14 cellular contexts compared by ENCODE assay signal in the genomic region with DNA sequence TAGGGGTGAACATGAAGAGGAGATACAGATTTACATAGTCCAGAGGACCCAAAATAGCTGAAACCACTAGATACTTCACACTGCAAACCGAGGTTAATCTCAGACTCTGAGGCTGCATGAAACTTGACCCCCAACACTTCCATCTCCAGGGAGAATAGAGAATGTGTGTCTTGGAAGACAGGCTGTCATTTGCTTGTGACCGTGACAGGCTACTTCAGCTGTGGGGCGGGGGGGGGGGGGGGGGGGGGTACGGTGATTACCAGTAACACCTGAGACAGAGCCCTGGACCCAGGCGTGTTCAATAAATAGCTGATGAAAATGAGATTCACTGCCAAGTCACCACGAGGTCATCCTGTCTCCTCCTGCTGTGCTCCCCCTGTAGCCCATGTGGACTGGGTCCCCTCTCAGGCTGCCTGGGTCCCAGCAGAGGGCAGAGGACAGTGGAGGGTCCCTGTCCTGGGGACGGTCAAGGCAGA. TPM values are rescaled to one million over a fixed set of nuclear protein-coding genes. Genes with fewer than 3 reads are reported as not detected.
A peak's percentile ranks its signal among the peaks of the same experiment; 100 is the strongest.
DNase-seq lines count a peak whose midpoint lies in the region; ATAC-seq and TF ChIP-seq lines count a peak whose summit lies in the region.
"Had no signal": no experiment of that assay in that cellular context is flagged by ENCODE, and none has a peak within 500 bp of the region (broad histone marks: within the 10 kb centered on the region; RNA-seq: fewer than 3 reads in every experiment).

No MANE protein-coding gene starts in this region.

- peaks cover 18% of the 10 kb centered on the region for H3K4me1 ChIP-seq in PC-3 (ENCODE audit: insufficient read depth, low read length)

- no peaks in the 10 kb centered on the region for H3K36me3 ChIP-seq in PC-3 (ENCODE audit: low read depth, low read length)

- H3F3A ChIP-seq in PC-3 (ENCODE audit: low read length, unreplicated experiment) = peaks cover 4% of the 10 kb centered on the region

- H3K4me3 Mint-ChIP-seq in activated CD4-positive, alpha-beta T cell treated with anti-CD3 and anti-CD28 coated beads, Interleukin-2, amount 10 ng/mL, durations not matched to agents 7 days and 5 days = no peak overlapping the region
- H3K4me3 Mint-ChIP-seq in activated CD4-positive, alpha-beta T cell treated with anti-CD3 and anti-CD28 coated beads for 36 hours = no peak overlapping the region
- no peak overlapping the region for H3K4me3 Mint-ChIP-seq in MCF 10A (ENCODE audit: unreplicated experiment)
- H3K4me3 Mint-ChIP-seq: nephron progenitor cell had no signal

- H3K27ac Mint-ChIP-seq in activated CD4-positive, alpha-beta T cell treated with anti-CD3 and anti-CD28 coated beads, Interleukin-2, amount 10 ng/mL, durations not matched to agents 7 days and 5 days = no peak overlapping the region
- H3K27ac Mint-ChIP-seq in activated CD4-positive, alpha-beta T cell treated with anti-CD3 and anti-CD28 coated beads for 36 hours = no peak overlapping the region
- no peak overlapping the region for H3K27ac Mint-ChIP-seq in MCF 10A (ENCODE audit: low read depth, unreplicated experiment)
- H3K27ac Mint-ChIP-seq: IgD-negative memory B cell, nephron progenitor cell had no signal

- POLR2A ChIA-PET in activated CD4-positive, alpha-beta T cell treated with anti-CD3 and anti-CD28 coated beads, Interleukin-2, amount 10 ng/mL, durations not matched to agents 7 days and 5 days (lab: Charles Lee) = no interaction called here
- POLR2A ChIA-PET in PC-3 (lab: Charles Lee; ENCODE audit: unreplicated experiment) (interaction anchor here (0.6 kb wide), 1 partner anchor 15 kb away, joined by 3 read pairs; no protein-coding TSS in a partner anchor), MCF 10A (lab: Yijun Ruan, JAX) (interaction anchor here (0.6 to 0.8 kb wide), 4 partner anchors 27 to 700 kb away, joined by 3 to 4 read pairs (median 3); no protein-coding TSS in a partner anchor)
- POLR2A ChIA-PET in activated CD4-positive, alpha-beta T cell treated with anti-CD3 and anti-CD28 coated beads for 36 hours (lab: Charles Lee) = no interaction called here

- no peak overlapping the region for H3K4me2 ChIP-seq in PC-3 (ENCODE audit: low read length)

- no peak overlapping the region for H2AFZ ChIP-seq in PC-3 (ENCODE audit: low read length)

- intact Hi-C loops in PC-3 (cut with micrococcal nuclease) = no loop called here
- intact Hi-C loops in activated CD4-positive, alpha-beta T cell treated with anti-CD3 and anti-CD28 coated beads for 36 hours (cut with DNase I, micrococcal nuclease) = no loop called here
- intact Hi-C loops in MCF 10A (cut with micrococcal nuclease) = no loop called here

- DNase-seq in GM12865 (ENCODE audit: low read depth) (peak; percentile 84), PC-3 (no peak), MCF 10A (ENCODE audit: unreplicated experiment) (no peak)
- no peak for DNase-seq in activated CD4-positive, alpha-beta T cell treated with anti-CD3 and anti-CD28 coated beads, Interleukin-2, amount 10 ng/mL, durations not matched to agents 7 days and 5 days
- DNase-seq in activated CD4-positive, alpha-beta T cell treated with anti-CD3 and anti-CD28 coated beads for 36 hours = no peak
- DNase-seq: activated CD4-positive, alpha-beta T cell treated with anti-CD3 and anti-CD28 coated beads for 1 hour; activated gamma-delta T cell treated with Interleukin-2 at 50 U/mL for 16 hours; DMS153; NCI-H226; nephron progenitor cell had no signal

- H3K79me2 ChIP-seq in PC-3 (ENCODE audit: low read length) = no peaks in the 10 kb centered on the region

- H3K27ac ChIP-seq in PC-3 (ENCODE audit: low read length) = no peak overlapping the region

- CTCF ChIA-PET in activated CD4-positive, alpha-beta T cell treated with anti-CD3 and anti-CD28 coated beads, Interleukin-2, amount 10 ng/mL, durations not matched to agents 7 days and 5 days (lab: Charles Lee) = no interaction called here
- CTCF ChIA-PET in PC-3 (lab: Charles Lee) (no interaction called here), MCF 10A (lab: Yijun Ruan, JAX) (interaction anchor here (0.6 to 0.7 kb wide), 2 partner anchors 69 to 391 kb away, joined by 3 read pairs; no protein-coding TSS in a partner anchor)
- CTCF ChIA-PET in activated CD4-positive, alpha-beta T cell treated with anti-CD3 and anti-CD28 coated beads for 36 hours (lab: Charles Lee) = interaction anchor here (1.1 kb wide), 1 partner anchor 28 kb away, joined by 4 read pairs; no protein-coding TSS in a partner anchor

- no peaks in the 10 kb centered on the region for H3K9me3 ChIP-seq in PC-3 (ENCODE audit: low read length)

- no peaks in the 10 kb centered on the region for H3K9me2 ChIP-seq in PC-3 (replicated peaks; ENCODE audit: low read length)

- peaks cover 7% of the 10 kb centered on the region for H3K9me3 Mint-ChIP-seq in activated CD4-positive, alpha-beta T cell treated with anti-CD3 and anti-CD28 coated beads, Interleukin-2, amount 10 ng/mL, durations not matched to agents 7 days and 5 days
- H3K9me3 Mint-ChIP-seq in activated CD4-positive, alpha-beta T cell treated with anti-CD3 and anti-CD28 coated beads for 36 hours (ENCODE audit: low read depth) = no peaks in the 10 kb centered on the region
- no peaks in the 10 kb centered on the region for H3K9me3 Mint-ChIP-seq in MCF 10A (ENCODE audit: unreplicated experiment)
- H3K9me3 Mint-ChIP-seq: IgD-negative memory B cell, nephron progenitor cell had no signal

- H3K9ac ChIP-seq in PC-3 (ENCODE audit: low read length) = no peak overlapping the region

- H3K4me3 ChIP-seq in GM12865 (ENCODE audit: low read depth, low read length) (no peak overlapping the region), PC-3 (ENCODE audit: low read length) (no peak overlapping the region)

- ATAC-seq in GM19395 (IDR thresholded peaks at IDR 0.05; ENCODE audit: unreplicated experiment) (peak; percentile 62), HG02678 (IDR thresholded peaks at IDR 0.05; ENCODE audit: unreplicated experiment) (peak; percentile 50), HG03460 (IDR thresholded peaks at IDR 0.05; ENCODE audit: unreplicated experiment) (peak; percentile 57), PC-3 (no peak)
- no peak for ATAC-seq in activated CD4-positive, alpha-beta T cell treated with anti-CD3 and anti-CD28 coated beads for 36 hours

- peaks cover 6% of the 10 kb centered on the region for H3K36me3 Mint-ChIP-seq in activated CD4-positive, alpha-beta T cell treated with anti-CD3 and anti-CD28 coated beads, Interleukin-2, amount 10 ng/mL, durations not matched to agents 7 days and 5 days (ENCODE audit: low read depth)
- H3K36me3 Mint-ChIP-seq in activated CD4-positive, alpha-beta T cell treated with anti-CD3 and anti-CD28 coated beads for 36 hours (ENCODE audit: low read depth) = no peaks in the 10 kb centered on the region
- H3K36me3 Mint-ChIP-seq in MCF 10A (ENCODE audit: insufficient read depth, unreplicated experiment) = no peaks in the 10 kb centered on the region
- H3K36me3 Mint-ChIP-seq: IgD-negative memory B cell had no signal

- peaks cover 28% of the 10 kb centered on the region for H3K4me1 Mint-ChIP-seq in activated CD4-positive, alpha-beta T cell treated with anti-CD3 and anti-CD28 coated beads, Interleukin-2, amount 10 ng/mL, durations not matched to agents 7 days and 5 days
- peaks cover 18% of the 10 kb centered on the region for H3K4me1 Mint-ChIP-seq in activated CD4-positive, alpha-beta T cell treated with anti-CD3 and anti-CD28 coated beads for 36 hours
- peaks cover 46% of the 10 kb centered on the region for H3K4me1 Mint-ChIP-seq in MCF 10A (ENCODE audit: insufficient read depth, unreplicated experiment)

- TF ChIP-seq CTCF in GM12865 (IDR thresholded peaks at IDR 0.05; ENCODE audit: insufficient read depth, low read depth, low read length, missing control alignments) (no peak), PC-3 (conservative IDR thresholded peaks at IDR 0.05; ENCODE audit: low read depth, low read length) (no peak), MCF 10A (IDR thresholded peaks at IDR 0.05; ENCODE audit: unreplicated experiment) (no peak)

- peaks cover 54% of the 10 kb centered on the region for H3K27me3 Mint-ChIP-seq in activated CD4-positive, alpha-beta T cell treated with anti-CD3 and anti-CD28 coated beads, Interleukin-2, amount 10 ng/mL, durations not matched to agents 7 days and 5 days
- H3K27me3 Mint-ChIP-seq in activated CD4-positive, alpha-beta T cell treated with anti-CD3 and anti-CD28 coated beads for 36 hours = peaks cover 32% of the 10 kb centered on the region
- H3K27me3 Mint-ChIP-seq in MCF 10A (ENCODE audit: insufficient read depth, unreplicated experiment) = no peaks in the 10 kb centered on the region
- H3K27me3 Mint-ChIP-seq: IgD-negative memory B cell had no signal

- BruUV-seq in PC-3 (replicated peaks; lab: Mats Ljungman, UMichigan) = no TSS peak
- BruUV-seq in MCF 10A (replicated peaks; lab: Mats Ljungman, UMichigan) = no TSS peak

- H3K27me3 ChIP-seq in PC-3 (ENCODE audit: low read length) = no peaks in the 10 kb centered on the region

- H4K20me1 ChIP-seq in PC-3 (ENCODE audit: low read length) = no peaks in the 10 kb centered on the region

RNA-seq across cellular contexts. Expression of a gene that starts 5.7 kb away (rescaled TPM):
- 1 to 10 TPM; 2.9 to 3.5 TPM for total RNA-seq in activated CD4-positive, alpha-beta T cell treated with anti-CD3 and anti-CD28 coated beads, Interleukin-2, amount 10 ng/mL, durations not matched to agents 7 days and 5 days
- total RNA-seq in PC-3 (2014; rRNA removed) (2.6 and 3.1 TPM in 2 replicates), MCF 10A (2022) (36.3 and 43.1 TPM in 2 replicates)
- 1 to 10 TPM; 1.7 to 2.0 TPM for total RNA-seq in activated CD4-positive, alpha-beta T cell treated with anti-CD3 and anti-CD28 coated beads for 36 hours

Comparison
In these comparisons a context has a peak if more than half of its experiments do, and no peak if none do; other contexts are left out.
1. CTCF ChIA-PET loops: an anchor here in activated CD4-positive, alpha-beta T cell treated with anti-CD3 and anti-CD28 coated beads for 36 hours (1.1 kb wide) and MCF 10A (0.6 to 0.7 kb wide); none called in activated CD4-positive, alpha-beta T cell treated with anti-CD3 and anti-CD28 coated beads, Interleukin-2, amount 10 ng/mL, durations not matched to agents 7 days and 5 days and PC-3.
2. ATAC-seq: peak in GM19395 (single experiment), HG02678 (single experiment) and HG03460 (single experiment); none in PC-3 (single experiment) and activated CD4-positive, alpha-beta T cell treated with anti-CD3 and anti-CD28 coated beads for 36 hours (single experiment).
3. POLR2A ChIA-PET loops: an anchor here in PC-3 (0.6 kb wide) and MCF 10A (0.6 to 0.8 kb wide); none called in activated CD4-positive, alpha-beta T cell treated with anti-CD3 and anti-CD28 coated beads, Interleukin-2, amount 10 ng/mL, durations not matched to agents 7 days and 5 days and activated CD4-positive, alpha-beta T cell treated with anti-CD3 and anti-CD28 coated beads for 36 hours.